8 cellular contexts compared by ENCODE assay signal in the genomic region with DNA sequence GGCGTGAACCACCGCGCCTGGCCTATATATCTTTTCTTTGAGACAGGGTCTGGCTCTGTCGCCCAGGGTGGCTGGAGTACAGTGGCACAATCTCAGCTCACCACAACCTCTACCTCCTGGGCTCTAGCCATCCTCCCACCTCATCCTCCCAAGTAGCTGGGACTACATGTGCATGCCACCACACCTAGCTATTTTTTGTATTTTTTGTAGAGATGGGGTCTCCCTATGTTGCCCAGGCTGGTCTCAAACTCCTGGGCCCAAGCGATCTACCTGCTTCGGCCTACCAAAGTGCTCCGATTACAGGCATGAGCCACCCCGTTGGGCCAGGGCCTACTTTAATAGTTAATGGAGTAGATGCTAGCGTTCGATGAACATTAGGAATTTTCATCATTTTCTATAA. TPM values are rescaled to one million over a fixed set of nuclear protein-coding genes. Genes with fewer than 3 reads are reported as not detected.
DNase-seq lines count a peak whose midpoint lies in the region; TF ChIP-seq lines count a peak whose summit lies in the region.
"Had no signal": no experiment of that assay in that cellular context is flagged by ENCODE, and none has a peak within 500 bp of the region (broad histone marks: within the 10 kb centered on the region; RNA-seq: fewer than 3 reads in every experiment).

No MANE protein-coding gene starts in this region.

- H3K27ac ChIP-seq in caudate nucleus (ENCODE audit: low read depth, low read length): peak overlapping the region; percentile 58

- DNase-seq in LNCaP clone FGC (ENCODE audit: low read depth) (no peak), caudate nucleus (lab: John Stamatoyannopoulos, UW) (no peak), retinal pigment epithelial cell (ENCODE audit: low read depth) (no peak), NCI-H1930 (lab: John Stamatoyannopoulos, UW) (no peak), mesenteric fat pad (ENCODE audit: low spot score) (no peak)
- DNase-seq in stimulated activated CD4-positive, alpha-beta T cell treated with anti-CD3 and anti-CD28 coated beads, Interleukin-12 subunit alpha, Interleukin-12 subunit beta, amount 100 ng/mL, for 4 hours: no peak
- DNase-seq: NCI-H526 treated with DMSO at 0.1 percent for 48 hours; stimulated activated naive CD4-positive, alpha-beta T cell treated with Interleukin-2 at 50 U/mL for 16 hours had no signal

- peak overlapping the region; percentile 79 for H3K4me3 ChIP-seq in LNCaP clone FGC (ENCODE audit: low read depth, low read length)
- H3K4me3 ChIP-seq in retinal pigment epithelial cell (ENCODE audit: low read length): peak overlapping the region; percentile 88

- TF ChIP-seq CTCF in LNCaP clone FGC (IDR thresholded peaks at IDR 0.05; ENCODE audit: control insufficient read depth, extremely low read depth, insufficient read depth): no peak
- TF ChIP-seq CTCF in retinal pigment epithelial cell (conservative IDR thresholded peaks at IDR 0.05; ENCODE audit: low read depth, low read length): no peak

RNA-seq across cellular contexts. Expression of gene TNPO2, which starts 3.4 kb away (rescaled TPM):
- total RNA-seq in mesenteric fat pad: 79.4 TPM

RNA-seq across cellular contexts. Expression of gene TRIR, which starts 14.2 kb away (rescaled TPM):
- 139 TPM for total RNA-seq in mesenteric fat pad

RNA-seq across cellular contexts. Expression of gene GET3, which starts 17.0 kb away (rescaled TPM):
- total RNA-seq in mesenteric fat pad: 57.6 TPM

RNA-seq across cellular contexts. Expression of gene FBXW9, which starts 23.9 kb away (rescaled TPM):
- 4.4 TPM for total RNA-seq in mesenteric fat pad

RNA-seq across cellular contexts. Expression of gene BEST2, which starts 31.3 kb away (rescaled TPM):
- total RNA-seq in mesenteric fat pad: not detected
